ENCODE assay signal across 8 cellular contexts in genomic region chr12:2034633-2035420, GRCh38. TPM values are rescaled to one million over a fixed set of nuclear protein-coding genes. Genes with fewer than 3 reads are reported as not detected.
A peak's percentile ranks its signal among the peaks of the same experiment; 100 is the strongest.
DNase-seq lines count a peak whose midpoint lies in the region; ATAC-seq, FAIRE-seq and TF ChIP-seq lines count a peak whose summit lies in the region.

No MANE protein-coding gene starts in this region.

- peak overlapping the region in 1 of 6 donors; percentile 11 for H3K27ac Mint-ChIP-seq in immature natural killer cell

- peak overlapping the region; percentile 45 for H3K27ac ChIP-seq in WERI-Rb-1
- no peak overlapping the region for H3K27ac ChIP-seq in breast epithelium
- H3K27ac ChIP-seq in small intestine (ENCODE audit: low read depth in 1 of 2, low read length in 1 of 2), result no peak overlapping the region

- no peaks in the 10 kb centered on the region for H3K36me3 Mint-ChIP-seq in immature natural killer cell

- no peak for TF ChIP-seq POLR2A in breast epithelium (IDR thresholded peaks at IDR 0.05)

- no peaks in the 10 kb centered on the region for H3K9me3 ChIP-seq in WERI-Rb-1 (ENCODE audit: severe bottlenecking)
- H3K9me3 ChIP-seq in breast epithelium, result no peaks in the 10 kb centered on the region
- no peaks in the 10 kb centered on the region for H3K9me3 ChIP-seq in small intestine (ENCODE audit: control insufficient read depth, low read depth)

- TF ChIP-seq CTCF in WERI-Rb-1 (IDR thresholded peaks at IDR 0.05; ENCODE audit: low read depth, low read length), result peak; percentile 95
- peak; percentile 53 to 94 (median 57) for TF ChIP-seq CTCF in breast epithelium (IDR thresholded peaks at IDR 0.05)

- WGBS in small intestine, 3 donors, result 11 to 13% (median 11%) methylated on average over 42 to 47 of the region's 47 CpGs

- H3K36me3 ChIP-seq in WERI-Rb-1 (no peaks in the 10 kb centered on the region), breast epithelium (no peaks in the 10 kb centered on the region), small intestine (ENCODE audit: control insufficient read depth in 2 of 2, insufficient read depth in 2 of 2, low read length in 2 of 2) (no peaks in the 10 kb centered on the region)

- intact Hi-C loops in breast epithelium (cut with DNase I; ENCODE audit: low total_unique reads), result no loop called here

- ATAC-seq in HG02642 (IDR thresholded peaks at IDR 0.05; ENCODE audit: poor library complexity, unreplicated experiment) (peak; percentile 74), GM18858 (IDR thresholded peaks at IDR 0.05; ENCODE audit: unreplicated experiment) (no peak)

- H3K4me3 ChIP-seq in WERI-Rb-1 (ENCODE audit: low read depth, low read length), result peak overlapping the region; percentile 53
- H3K4me3 ChIP-seq in breast epithelium, result peak overlapping the region; percentile 26 to 58 (median 40)
- H3K4me3 ChIP-seq in small intestine (ENCODE audit: low read depth in 1 of 2, low read length in 2 of 2), result peak overlapping the region in 1 of 2 donors; percentile 5

- DNase-seq in EL, result peak; percentile 76
- peak; percentile 84 for DNase-seq in NCI-H2029 (lab: John Stamatoyannopoulos, UW)
- DNase-seq in WERI-Rb-1, result peak; percentile 88
- peak; percentile 70 to 82 for DNase-seq in breast epithelium (ENCODE audit: low spot score in 2 of 2)
- peak; percentile 73 to 83 (median 78) for DNase-seq in immature natural killer cell
- DNase-seq in small intestine, result peak; percentile 79

- H3K9me3 Mint-ChIP-seq in immature natural killer cell, result peaks cover 0 to 2% (median 0%) of the 10 kb centered on the region in 6 donors

- H3K27me3 ChIP-seq in WERI-Rb-1 (ENCODE audit: insufficient read depth, low read depth, severe bottlenecking), result no peaks in the 10 kb centered on the region
- H3K27me3 ChIP-seq in breast epithelium, result no peaks in the 10 kb centered on the region
- no peaks in the 10 kb centered on the region for H3K27me3 ChIP-seq in small intestine (ENCODE audit: control insufficient read depth in 2 of 2, insufficient read depth in 2 of 2, low read length in 2 of 2)

- H3K27me3 Mint-ChIP-seq in immature natural killer cell (ENCODE audit: low read depth in 3 of 3), result peaks cover 10 to 15% (median 12%) of the 10 kb centered on the region in 3 donors

- H3K4me1 ChIP-seq in breast epithelium, result no peaks in the 10 kb centered on the region
- no peaks in the 10 kb centered on the region for H3K4me1 ChIP-seq in small intestine (ENCODE audit: control insufficient read depth in 2 of 2, insufficient read depth in 1 of 2, low read depth in 1 of 2, low read length in 1 of 2)

- H3K4me1 Mint-ChIP-seq in immature natural killer cell, result peaks cover 13 to 17% of the 10 kb centered on the region in 2 donors

- no peak for FAIRE-seq in small intestine (lab: Jason Lieb, UNC)

- H3K4me3 Mint-ChIP-seq in immature natural killer cell, result peak overlapping the region; percentile 56 to 75 (median 65)

RNA-seq across cellular contexts. Expression of gene CACNA1C, which starts 18.0 kb away (rescaled TPM):
- 10 to 100 TPM in 1 of 3 donors, 1 to 10 TPM in 2; 2.6 to 11.8 (median 9.5) TPM for total RNA-seq in breast epithelium
- polyA plus RNA-seq in immature natural killer cell (under 1 TPM; 0.05 to 0.36 (median 0.12) TPM), small intestine (1 to 10 TPM in 2 of 3 donors, under 1 TPM in 1; 0.67 to 2.5 (median 1.6) TPM)

RNA-seq across cellular contexts. Expression of gene DCP1B, which starts 30.6 kb away (rescaled TPM):
- 10 to 100 TPM; 12.2 to 20.8 (median 18.0) TPM for total RNA-seq in breast epithelium
- polyA plus RNA-seq in immature natural killer cell (10 to 100 TPM in 1 of 3 donors, 1 to 10 TPM in 2; 3.5 to 14.0 (median 6.2) TPM), small intestine (1 to 10 TPM; 4.5 to 7.9 (median 7.8) TPM)
